ENCODE assay signal across 18 cellular contexts in genomic region chr19:56740478-56740877, GRCh38.
DNase-seq lines count a peak whose midpoint lies in the region; FAIRE-seq lines count a peak whose summit lies in the region.
"Had no signal": no experiment of that assay in that cellular context is flagged by ENCODE, and none has a peak within 500 bp of the region (broad histone marks: within the 10 kb centered on the region; RNA-seq: fewer than 3 reads in every experiment).

No MANE protein-coding gene starts in this region.

- H3K79me1 ChIP-seq in neuronal stem cell (ENCODE audit: low read depth, low read length), result no peaks in the 10 kb centered on the region

- no CpG with 5 or more reads among the region's 3 CpGs for WGBS in neuronal stem cell (ENCODE audit: extremely low coverage in 2 of 2, insufficient read length in 2 of 2, insufficient replicate concordance in 1 of 2), 2 donors

- peaks cover 0 to 10% of the 10 kb centered on the region in 2 donors for H3K4me1 ChIP-seq in neuronal stem cell (ENCODE audit: control insufficient read depth in 2 of 2, insufficient read depth in 1 of 2, low read depth in 1 of 2, low read length in 2 of 2)
- H3K4me1 ChIP-seq: A549, BE2C had no signal

- no peak overlapping the region for H2BK15ac ChIP-seq in neuronal stem cell (ENCODE audit: low read length)

- peak overlapping the region; percentile 2 for H3K27ac ChIP-seq in neuronal stem cell (replicated peaks; ENCODE audit: low read length)
- H3K27ac ChIP-seq: A549, C4-2B had no signal

- H3K18ac ChIP-seq in neuronal stem cell (ENCODE audit: low read length), result no peak overlapping the region

- no peak overlapping the region for H3K9ac ChIP-seq in neuronal stem cell (ENCODE audit: low read depth, low read length, poor library complexity)

- peak overlapping the region; percentile 84 for H2AFZ ChIP-seq in neuronal stem cell (ENCODE audit: low read length)

- no peak overlapping the region for H4K8ac ChIP-seq in neuronal stem cell (ENCODE audit: low read depth, low read length)

- no peak overlapping the region for H3K4ac ChIP-seq in neuronal stem cell (ENCODE audit: low read length)

- no peak overlapping the region for H3K23ac ChIP-seq in neuronal stem cell (ENCODE audit: low read depth, low read length, poor library complexity)

- H2BK5ac ChIP-seq in neuronal stem cell (ENCODE audit: low read length), result no peak overlapping the region

- peak; percentile 76 for FAIRE-seq in islet of Langerhans (lab: Jason Lieb, UNC)
- FAIRE-seq: A549, GM19239, HepG2, HTR-8/SVneo had no signal

- H3K14ac ChIP-seq in neuronal stem cell (ENCODE audit: low read length), result no peak overlapping the region

- H3K4me3 ChIP-seq in neuronal stem cell (ENCODE audit: low read length in 2 of 2), result no peak overlapping the region
- H3K4me3 ChIP-seq: A549 had no signal

- no peak overlapping the region for H2BK120ac ChIP-seq in neuronal stem cell (ENCODE audit: low read depth, low read length)

- H3K36me3 ChIP-seq in neuronal stem cell (replicated peaks in 1 of 2; ENCODE audit: control insufficient read depth in 2 of 2, insufficient read depth in 2 of 2, low read length in 2 of 2), result no peaks in the 10 kb centered on the region
- H3K36me3 ChIP-seq: BE2C had no signal

- H3K9me3 ChIP-seq in neuronal stem cell (replicated peaks in 1 of 2; ENCODE audit: control insufficient read depth in 2 of 2, insufficient read depth in 1 of 2, low read depth in 1 of 2, low read length in 2 of 2), result peaks cover 14 to 16% of the 10 kb centered on the region in 2 donors
- H3K9me3 ChIP-seq: BE2C had no signal

- no peaks in the 10 kb centered on the region for H3K27me3 ChIP-seq in neuronal stem cell (ENCODE audit: control insufficient read depth in 3 of 3, insufficient read depth in 3 of 3, low read depth in 1 of 3, low read length in 3 of 3)
- H3K27me3 ChIP-seq: BE2C had no signal

- H2AK5ac ChIP-seq in neuronal stem cell (ENCODE audit: low read depth, low read length), result no peak overlapping the region

- H4K91ac ChIP-seq in neuronal stem cell (ENCODE audit: low read depth, low read length, poor library complexity), result no peak overlapping the region

- DNase-seq in NCI-H2227 treated with DMSO at 0.1 percent for 48 hours (lab: John Stamatoyannopoulos, UW), result peak; percentile 74
- DNase-seq in neuronal stem cell (ENCODE audit: low spot score), result no peak
- no peak for DNase-seq in SW 1271 (lab: John Stamatoyannopoulos, UW)
- no peak for DNase-seq in activated naive CD4-positive, alpha-beta T cell (lab: John Stamatoyannopoulos, UW)
- DNase-seq in GM03348 (ENCODE audit: low spot score), result no peak
- DNase-seq: BE2C; CD4-positive, alpha-beta memory T cell; DMS153; DMS79 treated with DMSO at 0.1 percent for 48 hours; GDM1; HCEC 1CT; HFFc6 had no signal

- no peak overlapping the region for H2BK12ac ChIP-seq in neuronal stem cell (ENCODE audit: low read length)

- H3K4me2 ChIP-seq in neuronal stem cell (ENCODE audit: insufficient read depth, low read length, poor library complexity, severe bottlenecking), result no peak overlapping the region
- H3K4me2 ChIP-seq: A549 had no signal
